Comparison of ENCODE assay signal across 29 cellular contexts in the genomic region with DNA sequence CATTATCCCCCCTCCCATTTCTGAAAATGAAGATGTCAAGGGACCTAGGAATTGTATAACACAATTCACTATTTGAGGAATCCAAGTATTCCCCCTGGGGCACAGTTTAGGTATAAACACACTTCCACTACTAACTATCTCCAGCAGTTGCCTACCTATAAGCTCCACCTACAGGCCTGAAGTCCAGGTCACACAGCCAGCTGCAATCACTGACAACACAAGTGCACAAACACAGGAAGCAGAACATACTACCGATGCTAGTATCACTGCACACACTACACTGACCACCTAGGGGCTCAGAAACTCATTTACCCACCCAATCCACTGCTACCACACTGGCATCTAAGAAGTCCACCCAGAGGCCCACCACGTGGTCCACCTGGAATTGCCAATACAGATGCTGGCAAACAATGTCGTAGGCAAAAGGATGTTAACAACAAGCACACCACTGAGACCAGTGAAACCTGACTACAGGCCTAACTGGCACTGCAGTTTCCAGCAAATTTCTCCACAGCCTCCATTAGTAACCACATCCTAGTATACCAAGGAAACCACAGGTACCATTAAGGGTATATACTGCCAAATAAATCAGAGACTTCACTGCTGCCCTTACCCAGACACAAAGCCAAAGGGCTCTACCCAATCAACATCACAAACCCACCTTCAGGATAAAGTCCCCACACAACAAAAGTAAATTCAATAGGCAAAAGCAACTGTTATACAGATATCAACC. TPM values are rescaled to one million over a fixed set of nuclear protein-coding genes. Genes with fewer than 3 reads are reported as not detected.
DNase-seq lines count a peak whose midpoint lies in the region; ATAC-seq, FAIRE-seq and TF ChIP-seq lines count a peak whose summit lies in the region.
"Had no signal": no experiment of that assay in that cellular context is flagged by ENCODE, and none has a peak within 500 bp of the region (broad histone marks: within the 10 kb centered on the region; RNA-seq: fewer than 3 reads in every experiment).

No MANE protein-coding gene starts in this region.

- DNase-seq in activated CD8-positive, alpha-beta memory T cell treated with anti-CD3 and anti-CD28 coated beads, Interleukin-2, amount 10 ng/mL, durations not matched to agents 7 days and 5 days: peak; percentile 41
- DNase-seq in activated CD8-positive, alpha-beta memory T cell treated with anti-CD3 and anti-CD28 coated beads for 24 hours: no peak
- DNase-seq in GM23338 (ENCODE audit: low spot score): no peak
- no peak for DNase-seq in activated CD8-positive, alpha-beta T cell treated with anti-CD3 and anti-CD28 coated beads, Interleukin-2, amount 10 ng/mL, durations not matched to agents 7 days and 5 days
- DNase-seq in mesendoderm: peak; percentile 25
- DNase-seq in RPMI8226: no peak
- no peak for DNase-seq in osteoblast (ENCODE audit: insufficient read length, low spot score, missing footprints)
- no peak for DNase-seq in HepG2 (ENCODE audit: low spot score)
- DNase-seq: BE2C; brain microvascular endothelial cell; Caco-2; GF-D8; HCEC 1CT; KG1; left ventricle myocardium inferior; MG63; NCI-H2029; NCI-H226; nucleus accumbens; Peyer's patch; stimulated activated CD4-positive, alpha-beta T cell treated with anti-CD3 and anti-CD28 coated beads, Interleukin-15, amount 100 ng/mL, for 24 hours; transverse colon had no signal

- no peaks in the 10 kb centered on the region for H3K79me1 ChIP-seq in mesendoderm (ENCODE audit: low read length)

- H3K4me2 ChIP-seq in GM23338 (no peak overlapping the region; the same call in 1 of the 2 replicates), mesendoderm (ENCODE audit: low read length) (no peak overlapping the region), osteoblast (ENCODE audit: insufficient read depth, low read length) (no peak overlapping the region), HepG2 (ENCODE audit: low read depth, low read length) (no peak overlapping the region)

- no peak overlapping the region for H3K56ac ChIP-seq in mesendoderm (ENCODE audit: low read length)

- no peak overlapping the region for H3K4ac ChIP-seq in mesendoderm (ENCODE audit: low read depth, low read length)

- H3K9me3 ChIP-seq in osteoblast (ENCODE audit: low read depth, low read length) (no peaks in the 10 kb centered on the region), HepG2 (ENCODE audit: low read length) (no peaks in the 10 kb centered on the region)
- H3K9me3 ChIP-seq: BE2C, Caco-2, Peyer's patch had no signal

- H4K5ac ChIP-seq in mesendoderm (ENCODE audit: low read length): no peak overlapping the region

- no peak overlapping the region for H2AK5ac ChIP-seq in mesendoderm (ENCODE audit: low read length)

- TF ChIP-seq EP300 in HepG2 (IDR thresholded peaks at IDR 0.05; ENCODE audit: low read depth in 2 of 2, low read length in 2 of 2) (no peak), HepG2 (CRISPR knock-in tag; IDR thresholded peaks at IDR 0.05; ENCODE audit: borderline replicate concordance) (no peak)

- peaks cover 54% of the 10 kb centered on the region for H3K36me3 Mint-ChIP-seq in activated CD8-positive, alpha-beta memory T cell treated with anti-CD3 and anti-CD28 coated beads, Interleukin-2, amount 10 ng/mL, durations not matched to agents 7 days and 5 days
- H3K36me3 Mint-ChIP-seq in GM23338 (ENCODE audit: low read depth): peaks cover 71% of the 10 kb centered on the region
- H3K36me3 Mint-ChIP-seq in activated CD8-positive, alpha-beta T cell treated with anti-CD3 and anti-CD28 coated beads, Interleukin-2, amount 10 ng/mL, durations not matched to agents 7 days and 5 days (ENCODE audit: low read depth): peaks cover 80% of the 10 kb centered on the region

- intact Hi-C loops in HepG2 (cut with micrococcal nuclease; ENCODE audit: unreplicated experiment): loop anchor here (10.0 kb wide), 1 partner anchor 282 kb away; no protein-coding TSS in a partner anchor

- CTCF ChIA-PET in activated CD8-positive, alpha-beta memory T cell treated with anti-CD3 and anti-CD28 coated beads, Interleukin-2, amount 10 ng/mL, durations not matched to agents 7 days and 5 days (lab: Charles Lee): no interaction called here
- CTCF ChIA-PET in activated CD8-positive, alpha-beta T cell treated with anti-CD3 and anti-CD28 coated beads, Interleukin-2, amount 10 ng/mL, durations not matched to agents 7 days and 5 days (lab: Charles Lee): no interaction called here
- CTCF ChIA-PET in HepG2 (lab: Yijun Ruan, JAX; ENCODE audit: low intra/inter-chr PET ratio, low total read pairs): no interaction called here

- no peak overlapping the region for H2BK15ac ChIP-seq in mesendoderm (replicated peaks; ENCODE audit: low read depth)

- FAIRE-seq in HepG2 (lab: Jason Lieb, UNC): no peak
- FAIRE-seq: islet of Langerhans, TTC549 had no signal

- H3K4me3 ChIP-seq in GM23338 (no peak overlapping the region), mesendoderm (ENCODE audit: low read length) (no peak overlapping the region), osteoblast (ENCODE audit: insufficient read depth, low read length) (no peak overlapping the region), HepG2 (replicated peaks in 1 of 3; ENCODE audit: insufficient read depth in 1 of 3, low read depth in 2 of 3, low read length in 3 of 3) (no peak overlapping the region)
- H3K4me3 ChIP-seq: left ventricle myocardium inferior, MG63, Peyer's patch, transverse colon had no signal

- no peak for TF ChIP-seq POLR2A in HepG2 (IDR thresholded peaks at IDR 0.05; ENCODE audit: insufficient read depth in 1 of 2, low read depth in 2 of 2, low read length in 2 of 2)

- no peaks in the 10 kb centered on the region for H3K27me3 ChIP-seq in GM23338 (ENCODE audit: insufficient read depth)
- no peaks in the 10 kb centered on the region for H3K27me3 ChIP-seq in mesendoderm (ENCODE audit: insufficient read depth, low read length, poor library complexity)
- no peaks in the 10 kb centered on the region for H3K27me3 ChIP-seq in osteoblast (ENCODE audit: insufficient read depth, low read length)
- no peaks in the 10 kb centered on the region for H3K27me3 ChIP-seq in HepG2 (ENCODE audit: control insufficient read depth in 1 of 2, insufficient read depth in 2 of 2, low read length in 2 of 2)
- H3K27me3 ChIP-seq: BE2C, brain microvascular endothelial cell, MG63, Peyer's patch, transverse colon had no signal

- peak; percentile 17 for ATAC-seq in activated CD8-positive, alpha-beta memory T cell treated with anti-CD3 and anti-CD28 coated beads, Interleukin-2, amount 10 ng/mL, durations not matched to agents 7 days and 5 days
- ATAC-seq in GM23338 (no peak), HepG2 (no peak)
- no peak for ATAC-seq in activated CD8-positive, alpha-beta T cell treated with anti-CD3 and anti-CD28 coated beads, Interleukin-2, amount 10 ng/mL, durations not matched to agents 7 days and 5 days
- ATAC-seq: activated CD4-positive, CD25-positive, alpha-beta regulatory T cell treated with anti-CD3 and anti-CD28 coated beads, Interleukin-2, amount 50 U/mL, for 24 hours had no signal

- peak overlapping the region; percentile 75 for H3K27ac Mint-ChIP-seq in activated CD8-positive, alpha-beta memory T cell treated with anti-CD3 and anti-CD28 coated beads, Interleukin-2, amount 10 ng/mL, durations not matched to agents 7 days and 5 days
- no peak overlapping the region for H3K27ac Mint-ChIP-seq in GM23338
- peak overlapping the region; percentile 61 for H3K27ac Mint-ChIP-seq in activated CD8-positive, alpha-beta T cell treated with anti-CD3 and anti-CD28 coated beads, Interleukin-2, amount 10 ng/mL, durations not matched to agents 7 days and 5 days

- H2BK5ac ChIP-seq in mesendoderm (ENCODE audit: low read length): no peak overlapping the region

- H3K27ac ChIP-seq in GM23338 (ENCODE audit: low read depth): 0 out of 2 replicates have a peak overlapping the region, but pooled peaks have one; percentile 18
- H3K27ac ChIP-seq in mesendoderm (ENCODE audit: low read depth, low read length): no peak overlapping the region
- no peak overlapping the region for H3K27ac ChIP-seq in osteoblast (ENCODE audit: low read depth, low read length)
- H3K27ac ChIP-seq in HepG2 (ENCODE audit: extremely low read length, insufficient read depth, low read length): no peak overlapping the region
- H3K27ac ChIP-seq: brain microvascular endothelial cell, epithelial cell of prostate, left ventricle myocardium inferior, Peyer's patch, transverse colon had no signal

- no TSS peak for BruUV-seq in HepG2 (replicated peaks; lab: Mats Ljungman, UMichigan)

- no peaks in the 10 kb centered on the region for H3F3A ChIP-seq in GM23338 (replicated peaks; ENCODE audit: low read depth)

- no peak overlapping the region for H2BK120ac ChIP-seq in mesendoderm (ENCODE audit: low read depth, low read length)

- H3K4me1 ChIP-seq in GM23338 (ENCODE audit: insufficient read depth): peaks cover 22% of the 10 kb centered on the region
- no peaks in the 10 kb centered on the region for H3K4me1 ChIP-seq in mesendoderm (ENCODE audit: control insufficient read depth, low read depth, low read length)
- no peaks in the 10 kb centered on the region for H3K4me1 ChIP-seq in osteoblast (ENCODE audit: insufficient read depth, low read length)
- H3K4me1 ChIP-seq in HepG2 (ENCODE audit: insufficient read depth, low read length): no peaks in the 10 kb centered on the region
- H3K4me1 ChIP-seq: BE2C, Caco-2, Peyer's patch, transverse colon had no signal

- H3K79me2 ChIP-seq in GM23338 (replicated peaks; ENCODE audit: insufficient read depth) (peaks cover 87% of the 10 kb centered on the region), mesendoderm (ENCODE audit: control insufficient read depth, insufficient read depth, low read length) (peaks cover 19% of the 10 kb centered on the region), osteoblast (ENCODE audit: insufficient read depth, low read length) (no peaks in the 10 kb centered on the region), HepG2 (ENCODE audit: insufficient read depth, low read length) (no peaks in the 10 kb centered on the region)

- no peak overlapping the region for H2AFZ ChIP-seq in GM23338
- no peak overlapping the region for H2AFZ ChIP-seq in osteoblast (ENCODE audit: low read length)
- H2AFZ ChIP-seq in HepG2 (ENCODE audit: low read length): no peak overlapping the region

- 0 out of 2 replicates have a peak, but pooled peaks cover 10% of the 10 kb centered on the region for H3K36me3 ChIP-seq in GM23338 (ENCODE audit: insufficient read depth)
- no peaks in the 10 kb centered on the region for H3K36me3 ChIP-seq in mesendoderm (ENCODE audit: control insufficient read depth, insufficient read depth, low read length)
- no peaks in the 10 kb centered on the region for H3K36me3 ChIP-seq in osteoblast (ENCODE audit: insufficient read depth, low read length)
- H3K36me3 ChIP-seq in HepG2 (replicated peaks in 1 of 2; ENCODE audit: control insufficient read depth in 1 of 2, insufficient read depth in 2 of 2, low read length in 2 of 2): no peaks in the 10 kb centered on the region
- H3K36me3 ChIP-seq: BE2C, brain microvascular endothelial cell, Peyer's patch, transverse colon had no signal

- in situ Hi-C loops in HepG2 (cut with HindIII; ENCODE audit: extremely low pct_ligation_motif_present, low pct_unique_long_range_greater_than_20kb): no loop called here

- WGBS in mesendoderm (ENCODE audit: extremely low coverage, insufficient coverage, low lambda C conversion rate): no CpG with 5 or more reads among the region's 3 CpGs
- WGBS in HepG2 (ENCODE audit: low lambda C conversion rate): no CpG with 5 or more reads among the region's 3 CpGs

- H3K4me1 Mint-ChIP-seq in activated CD8-positive, alpha-beta memory T cell treated with anti-CD3 and anti-CD28 coated beads, Interleukin-2, amount 10 ng/mL, durations not matched to agents 7 days and 5 days: peaks cover 46% of the 10 kb centered on the region
- H3K4me1 Mint-ChIP-seq in GM23338: peaks cover 35% of the 10 kb centered on the region
- H3K4me1 Mint-ChIP-seq in activated CD8-positive, alpha-beta T cell treated with anti-CD3 and anti-CD28 coated beads, Interleukin-2, amount 10 ng/mL, durations not matched to agents 7 days and 5 days (ENCODE audit: low read depth): peaks cover 50% of the 10 kb centered on the region

- H4K20me1 ChIP-seq in GM23338 (replicated peaks; ENCODE audit: insufficient read depth) (no peaks in the 10 kb centered on the region), osteoblast (ENCODE audit: insufficient read depth, low read length) (no peaks in the 10 kb centered on the region), HepG2 (ENCODE audit: insufficient read depth, low read length) (no peaks in the 10 kb centered on the region)

- H3K27me3 Mint-ChIP-seq in activated CD8-positive, alpha-beta memory T cell treated with anti-CD3 and anti-CD28 coated beads, Interleukin-2, amount 10 ng/mL, durations not matched to agents 7 days and 5 days: no peaks in the 10 kb centered on the region
- no peaks in the 10 kb centered on the region for H3K27me3 Mint-ChIP-seq in GM23338 (ENCODE audit: insufficient read depth, low read depth, poor library complexity)
- no peaks in the 10 kb centered on the region for H3K27me3 Mint-ChIP-seq in activated CD8-positive, alpha-beta T cell treated with anti-CD3 and anti-CD28 coated beads, Interleukin-2, amount 10 ng/mL, durations not matched to agents 7 days and 5 days (ENCODE audit: low read depth)

- no peak overlapping the region for H4K8ac ChIP-seq in mesendoderm (ENCODE audit: low read depth, low read length)

- TF ChIP-seq RAD21 in HepG2 (CRISPR knock-in tag; IDR thresholded peaks at IDR 0.05): no peak

- H3K9me2 ChIP-seq in GM23338 (ENCODE audit: insufficient read depth): no peaks in the 10 kb centered on the region

- POLR2A ChIA-PET in activated CD8-positive, alpha-beta T cell treated with anti-CD3 and anti-CD28 coated beads, Interleukin-2, amount 10 ng/mL, durations not matched to agents 7 days and 5 days (lab: Charles Lee): no interaction called here
- POLR2A ChIA-PET in HepG2 (lab: Yijun Ruan, JAX): no interaction called here

- H3K9ac ChIP-seq in mesendoderm (ENCODE audit: low read length): no peak overlapping the region
- no peak overlapping the region for H3K9ac ChIP-seq in HepG2 (ENCODE audit: insufficient read depth, low read depth, low read length)

- no peak for TF ChIP-seq CTCF in GM23338 (conservative IDR thresholded peaks at IDR 0.05; ENCODE audit: low read depth in 2 of 2)
- TF ChIP-seq CTCF in osteoblast (IDR thresholded peaks at IDR 0.05; ENCODE audit: extremely low read depth, low read depth, low read length): no peak
- TF ChIP-seq CTCF in HepG2 (CRISPR knock-in tag; IDR thresholded peaks at IDR 0.05): no peak

- no peak overlapping the region for H3K23ac ChIP-seq in mesendoderm (ENCODE audit: low read length)

- no peak overlapping the region for H3K18ac ChIP-seq in mesendoderm (ENCODE audit: low read length)

- peaks cover 18% of the 10 kb centered on the region for H3K9me3 Mint-ChIP-seq in activated CD8-positive, alpha-beta memory T cell treated with anti-CD3 and anti-CD28 coated beads, Interleukin-2, amount 10 ng/mL, durations not matched to agents 7 days and 5 days (ENCODE audit: low read depth)
- peaks cover 39% of the 10 kb centered on the region for H3K9me3 Mint-ChIP-seq in GM23338
- peaks cover 33% of the 10 kb centered on the region for H3K9me3 Mint-ChIP-seq in activated CD8-positive, alpha-beta T cell treated with anti-CD3 and anti-CD28 coated beads, Interleukin-2, amount 10 ng/mL, durations not matched to agents 7 days and 5 days (ENCODE audit: insufficient read depth)

- H3K4me3 Mint-ChIP-seq in activated CD8-positive, alpha-beta memory T cell treated with anti-CD3 and anti-CD28 coated beads, Interleukin-2, amount 10 ng/mL, durations not matched to agents 7 days and 5 days: peak overlapping the region; percentile 44
- H3K4me3 Mint-ChIP-seq in GM23338: peak overlapping the region; percentile 5; the same call in 1 of the 3 replicates
- no peak overlapping the region for H3K4me3 Mint-ChIP-seq in activated CD8-positive, alpha-beta T cell treated with anti-CD3 and anti-CD28 coated beads, Interleukin-2, amount 10 ng/mL, durations not matched to agents 7 days and 5 days

RNA-seq across cellular contexts. Expression of a gene that starts 47.4 kb away (rescaled TPM):
- total RNA-seq in activated CD8-positive, alpha-beta memory T cell treated with anti-CD3 and anti-CD28 coated beads, Interleukin-2, amount 10 ng/mL, durations not matched to agents 7 days and 5 days: 10 to 100 TPM; 21.2 to 41.8 TPM
- 36.3 and 43.7 TPM in 2 replicates for total RNA-seq in GM23338 (2014; rRNA removed; shearing (Covaris generic))
- polyA plus RNA-seq in GM23338 (2016; fragmentation: Nextera tagmentation; extraction: Ambion mirVana) (12.8 and 15.7 TPM in 2 replicates), HepG2 (2011; rRNA removed) (not detected in 2 replicates)
- total RNA-seq in activated CD8-positive, alpha-beta T cell treated with anti-CD3 and anti-CD28 coated beads, Interleukin-2, amount 10 ng/mL, durations not matched to agents 7 days and 5 days: 10 to 100 TPM; 25.9 to 26.0 TPM
- polyA plus RNA-seq in mesendoderm (2013, experiment 1 of 2): 4.0 TPM
- 4.1 TPM for polyA plus RNA-seq in mesendoderm (2013, experiment 2 of 2)
- total RNA-seq in osteoblast (36.9 TPM in 1 of 2 replicates, not detected in the other), HepG2 (2016; rRNA removed; fragmentation: Illumina TruSeq; extraction: Trizol) (not detected in 2 replicates)
- not detected in 2 replicates for total RNA-seq in HepG2 (2016; cell fraction: cytosol; rRNA removed; fragmentation: Illumina TruSeq; extraction: Trizol; ENCODE audit: low read depth)
- total RNA-seq in HepG2 (2016; cell fraction: insoluble cytoplasmic fraction; rRNA removed; fragmentation: Illumina TruSeq; extraction: Trizol): not detected in 2 replicates
- not detected in 2 replicates for total RNA-seq in HepG2 (2016; cell fraction: membrane; rRNA removed; fragmentation: Illumina TruSeq; extraction: Trizol)
- total RNA-seq in HepG2 (2016; cell fraction: nucleus; rRNA removed; fragmentation: Illumina TruSeq; extraction: Trizol): not detected in 2 replicates
- 0.01 TPM in 1 of 2 replicates, not detected in the other for polyA plus RNA-seq in HepG2 (2011; cell fraction: cytosol; rRNA removed)
- polyA plus RNA-seq in HepG2 (2011; cell fraction: nucleus; rRNA removed): not detected in 2 replicates
- not detected in 2 replicates for polyA plus RNA-seq in HepG2 (2012)
- polyA plus RNA-seq in HepG2 (2016; cell fraction: cytosol; fragmentation: Illumina TruSeq; extraction: Trizol; ENCODE audit: low read depth): not detected in 2 replicates
- polyA plus RNA-seq in HepG2 (2016; cell fraction: insoluble cytoplasmic fraction; fragmentation: Illumina TruSeq; extraction: Trizol; ENCODE audit: low read depth): not detected in 2 replicates
- not detected in 2 replicates for polyA plus RNA-seq in HepG2 (2016; cell fraction: membrane; fragmentation: Illumina TruSeq; extraction: Trizol; ENCODE audit: low read depth)
- polyA plus RNA-seq in HepG2 (2016; cell fraction: nucleus; fragmentation: Illumina TruSeq; extraction: Trizol; ENCODE audit: insufficient read depth, low read depth): not detected in 2 replicates
- 0.08 TPM in 1 of 2 replicates, not detected in the other for polyA minus RNA-seq in HepG2 (2011; rRNA and poly(A)+ RNA removed; ENCODE audit: low replicate concordance)
- not detected in 2 replicates for polyA minus RNA-seq in HepG2 (2011; cell fraction: cytosol; rRNA and poly(A)+ RNA removed)
- polyA minus RNA-seq in HepG2 (2011; cell fraction: nucleus; rRNA and poly(A)+ RNA removed): under 0.01 TPM in 1 of 2 replicates, not detected in the other
- total RNA-seq: A673, Caco-2, chondrocyte, HT-29 had no signal

Comparison
In these comparisons a context has a peak if more than half of its experiments do, and no peak if none do; other contexts are left out.
1. DNase-seq: peak in activated CD8-positive, alpha-beta memory T cell treated with anti-CD3 and anti-CD28 coated beads, Interleukin-2, amount 10 ng/mL, durations not matched to agents 7 days and 5 days (single experiment) and mesendoderm (single experiment); none in activated CD8-positive, alpha-beta memory T cell treated with anti-CD3 and anti-CD28 coated beads for 24 hours (single experiment), GM23338 (single experiment), activated CD8-positive, alpha-beta T cell treated with anti-CD3 and anti-CD28 coated beads, Interleukin-2, amount 10 ng/mL, durations not matched to agents 7 days and 5 days (single experiment), RPMI8226 (single experiment), osteoblast (single experiment) and HepG2 (single experiment).